In genomic region chrX:94814216-94814615, GRCh38 we compare ENCODE assay signal across 20 cellular contexts.
A peak's percentile ranks its signal among the peaks of the same experiment; 100 is the strongest.
DNase-seq lines count a peak whose midpoint lies in the region; ATAC-seq and TF ChIP-seq lines count a peak whose summit lies in the region.
"Had no signal": no experiment of that assay in that cellular context is flagged by ENCODE, and none has a peak within 500 bp of the region (broad histone marks: within the 10 kb centered on the region; RNA-seq: fewer than 3 reads in every experiment).

No MANE protein-coding gene starts in this region.

- H4K20me1 ChIP-seq in neural progenitor cell (ENCODE audit: low read depth), result no peaks in the 10 kb centered on the region

- intact Hi-C loops in activated T-helper 2 cell treated with anti-CD3 and anti-CD28 coated beads, Interferon-gamma antibody, Interleukin-2, Interleukin-4, amounts not matched to agents 10 μg/mL and 5 μg/mL and 100 μg/mL, durations not matched to agents 14 hours and 24 hours and 36 hours (cut with micrococcal nuclease), result no loop called here

- no peak overlapping the region for H3K4me3 ChIP-seq in neural progenitor cell
- H3K4me3 ChIP-seq: A549; BLaER1 treated with 17β-estradiol and CSF1 and Interleukin-3, amounts not matched to agents 10 nM and 100 nM; GM12878 had no signal

- TF ChIP-seq CTCF in WTC11 (IDR thresholded peaks at IDR 0.05), result no peak
- TF ChIP-seq CTCF in neural progenitor cell (IDR thresholded peaks at IDR 0.05), result no peak

- H3K9ac ChIP-seq in neural progenitor cell, result no peak overlapping the region
- H3K9ac ChIP-seq: BLaER1 treated with 17β-estradiol and CSF1 and Interleukin-3, amounts not matched to agents 10 nM and 100 nM had no signal

- no peaks in the 10 kb centered on the region for H3F3A ChIP-seq in neural progenitor cell (ENCODE audit: low read depth)

- H3K36me3 Mint-ChIP-seq in WTC11 (peaks cover 30% of the 10 kb centered on the region), neural progenitor cell (no peaks in the 10 kb centered on the region)
- no peaks in the 10 kb centered on the region for H3K36me3 Mint-ChIP-seq in activated T-helper 2 cell treated with anti-CD3 and anti-CD28 coated beads, Interferon-gamma antibody, Interleukin-2, Interleukin-4, amounts not matched to agents 10 μg/mL and 5 μg/mL and 100 μg/mL, durations not matched to agents 14 hours and 24 hours and 36 hours (ENCODE audit: low read depth)
- H3K36me3 Mint-ChIP-seq: CD8-positive, alpha-beta T cell had no signal

- H3K9me3 Mint-ChIP-seq in WTC11 (peaks cover 31% of the 10 kb centered on the region), neural progenitor cell (peaks cover 16% of the 10 kb centered on the region)
- H3K9me3 Mint-ChIP-seq in activated T-helper 2 cell treated with anti-CD3 and anti-CD28 coated beads, Interferon-gamma antibody, Interleukin-2, Interleukin-4, amounts not matched to agents 10 μg/mL and 5 μg/mL and 100 μg/mL, durations not matched to agents 14 hours and 24 hours and 36 hours, result peaks cover 12% of the 10 kb centered on the region

- H3K4me1 Mint-ChIP-seq in WTC11 (peaks cover 25% of the 10 kb centered on the region), neural progenitor cell (no peaks in the 10 kb centered on the region)
- no peaks in the 10 kb centered on the region for H3K4me1 Mint-ChIP-seq in activated T-helper 2 cell treated with anti-CD3 and anti-CD28 coated beads, Interferon-gamma antibody, Interleukin-2, Interleukin-4, amounts not matched to agents 10 μg/mL and 5 μg/mL and 100 μg/mL, durations not matched to agents 14 hours and 24 hours and 36 hours (ENCODE audit: low read depth)
- H3K4me1 Mint-ChIP-seq: B cell had no signal

- ATAC-seq in WTC11, result peak; percentile 38
- no peak for ATAC-seq in GM21723 (IDR thresholded peaks at IDR 0.05; ENCODE audit: unreplicated experiment)
- ATAC-seq: A549; CD8-positive, alpha-beta T cell; GM12878 had no signal

- no peaks in the 10 kb centered on the region for H3K9me3 ChIP-seq in neural progenitor cell (ENCODE audit: low read depth)
- H3K9me3 ChIP-seq: A549, Caco-2 had no signal

- H3K4me1 ChIP-seq in neural progenitor cell, result no peaks in the 10 kb centered on the region
- H3K4me1 ChIP-seq: A549; BLaER1 treated with 17β-estradiol and CSF1 and Interleukin-3, amounts not matched to agents 10 nM and 100 nM; Caco-2 had no signal

- H3K27me3 ChIP-seq in neural progenitor cell, result no peaks in the 10 kb centered on the region

- CTCF ChIA-PET in WTC11 (lab: Charles Lee), result no interaction called here

- no peak overlapping the region for H3K27ac ChIP-seq in neural progenitor cell
- H3K27ac ChIP-seq: 22Rv1; A549; BLaER1 treated with 17β-estradiol and CSF1 and Interleukin-3, amounts not matched to agents 10 nM and 100 nM; C4-2B had no signal

- no peaks in the 10 kb centered on the region for H3K36me3 ChIP-seq in neural progenitor cell
- H3K36me3 ChIP-seq: BLaER1 treated with 17β-estradiol and CSF1 and Interleukin-3, amounts not matched to agents 10 nM and 100 nM had no signal

- H3K4me3 Mint-ChIP-seq in WTC11 (no peak overlapping the region), neural progenitor cell (no peak overlapping the region)
- no peak overlapping the region for H3K4me3 Mint-ChIP-seq in activated T-helper 2 cell treated with anti-CD3 and anti-CD28 coated beads, Interferon-gamma antibody, Interleukin-2, Interleukin-4, amounts not matched to agents 10 μg/mL and 5 μg/mL and 100 μg/mL, durations not matched to agents 14 hours and 24 hours and 36 hours (ENCODE audit: low read depth)
- H3K4me3 Mint-ChIP-seq: B cell; CD4-positive, alpha-beta T cell; CD8-positive, alpha-beta T cell had no signal

- H3K27ac Mint-ChIP-seq in WTC11 (no peak overlapping the region), neural progenitor cell (no peak overlapping the region)
- no peak overlapping the region for H3K27ac Mint-ChIP-seq in activated T-helper 2 cell treated with anti-CD3 and anti-CD28 coated beads, Interferon-gamma antibody, Interleukin-2, Interleukin-4, amounts not matched to agents 10 μg/mL and 5 μg/mL and 100 μg/mL, durations not matched to agents 14 hours and 24 hours and 36 hours
- H3K27ac Mint-ChIP-seq: B cell; CD4-positive, alpha-beta T cell; CD8-positive, alpha-beta T cell had no signal

- no peaks in the 10 kb centered on the region for H3K27me3 Mint-ChIP-seq in WTC11 (ENCODE audit: low read depth)
- H3K27me3 Mint-ChIP-seq in neural progenitor cell (ENCODE audit: insufficient read depth, low read depth), result peaks cover 4% of the 10 kb centered on the region
- no peaks in the 10 kb centered on the region for H3K27me3 Mint-ChIP-seq in activated T-helper 2 cell treated with anti-CD3 and anti-CD28 coated beads, Interferon-gamma antibody, Interleukin-2, Interleukin-4, amounts not matched to agents 10 μg/mL and 5 μg/mL and 100 μg/mL, durations not matched to agents 14 hours and 24 hours and 36 hours (ENCODE audit: low read depth)
- H3K27me3 Mint-ChIP-seq: B cell; CD4-positive, alpha-beta T cell had no signal

- DNase-seq in Daoy (ENCODE audit: low read depth) (peak; percentile 0), WTC11 (ENCODE audit: low spot score) (no peak), neural progenitor cell (ENCODE audit: low spot score) (no peak), SHP77 (lab: John Stamatoyannopoulos, UW) (no peak)
- DNase-seq in activated T-helper 2 cell treated with anti-CD3 and anti-CD28 coated beads, Interferon-gamma antibody, Interleukin-2, Interleukin-4, amounts not matched to agents 10 μg/mL and 5 μg/mL and 100 μg/mL, durations not matched to agents 14 hours and 24 hours and 36 hours (ENCODE audit: low spot score), result no peak
- DNase-seq: AML-193; Caco-2; Calu3; CD4-positive, alpha-beta T cell; CD8-positive, alpha-beta T cell; DMS79 treated with DMSO at 0.1 percent for 48 hours; EL; GDM1 had no signal

- POLR2A ChIA-PET in WTC11 (lab: Charles Lee), result no interaction called here

- peak overlapping the region; percentile 68 for H2AFZ ChIP-seq in neural progenitor cell (replicated peaks)

- H3K79me2 ChIP-seq in neural progenitor cell (ENCODE audit: low read depth), result no peaks in the 10 kb centered on the region

- no peak overlapping the region for H3K4me2 ChIP-seq in neural progenitor cell
- H3K4me2 ChIP-seq: A549; BLaER1 treated with 17β-estradiol and CSF1 and Interleukin-3, amounts not matched to agents 10 nM and 100 nM had no signal

TF ChIP-seq in WTC11, 78 proteins besides CTCF, POLR2A, EP300 and RAD21 (continues in another document):
- no peak for TF ChIP-seq MXD4 (CRISPR knock-in tag; IDR thresholded peaks at IDR 0.05; ENCODE audit: borderline replicate concordance)
- no peak for TF ChIP-seq MLX (CRISPR knock-in tag; IDR thresholded peaks at IDR 0.05)
- no peak for TF ChIP-seq FOXP4 (CRISPR knock-in tag; IDR thresholded peaks at IDR 0.05)
- no peak for TF ChIP-seq ZNF416 (CRISPR knock-in tag; IDR thresholded peaks at IDR 0.05)
- no peak for TF ChIP-seq ARID4B (CRISPR knock-in tag; IDR thresholded peaks at IDR 0.05; ENCODE audit: borderline replicate concordance)
- no peak for TF ChIP-seq ZNF232 (CRISPR knock-in tag; IDR thresholded peaks at IDR 0.05)
- TF ChIP-seq RELA (CRISPR knock-in tag; IDR thresholded peaks at IDR 0.05; ENCODE audit: borderline replicate concordance), result no peak
